In genomic region chr3:172332256-172333041, GRCh38 we compare ENCODE assay signal across 8 cellular contexts.
DNase-seq lines count a peak whose midpoint lies in the region; ATAC-seq lines count a peak whose summit lies in the region.

No MANE protein-coding gene starts in this region.

- DNase-seq in ACHN (peak; percentile 63), NCI-H526 treated with DMSO at 0.1 percent for 48 hours (lab: John Stamatoyannopoulos, UW) (peak; percentile 34), memory B cell (ENCODE audit: low spot score in 2 of 2) (peak; percentile 30 to 35)
- peak; percentile 50 for DNase-seq in activated CD4-positive, alpha-beta T cell treated with anti-CD3 and anti-CD28 coated beads, Interleukin-2, amount 50 U/mL, for 1 hour
- peak; percentile 6 for DNase-seq in effector CD8-positive, alpha-beta T cell (lab: John Stamatoyannopoulos, UW)
- peak; percentile 29 for DNase-seq in stimulated activated CD8-positive, alpha-beta memory T cell treated with anti-CD3 and anti-CD28 coated beads, Interleukin-4, amount 100 ng/mL, for 24 hours (ENCODE audit: low read depth)

- no peak overlapping the region for H3K27ac Mint-ChIP-seq in memory B cell

- ATAC-seq in GM18519 (IDR thresholded peaks at IDR 0.05; ENCODE audit: low FRiP score, unreplicated experiment): peak; percentile 71
- ATAC-seq in HG03280 (IDR thresholded peaks at IDR 0.05; ENCODE audit: unreplicated experiment): peak; percentile 65
- peak; percentile 59 for ATAC-seq in memory B cell (ENCODE audit: low read depth)

- no peaks in the 10 kb centered on the region for H3K9me3 Mint-ChIP-seq in memory B cell

- no peaks in the 10 kb centered on the region for H3K4me1 Mint-ChIP-seq in memory B cell

- in situ Hi-C loops in ACHN (cut with HindIII; ENCODE audit: low pct_ligation_motif_present, low pct_unique_long_range_greater_than_20kb, low sequenced_read_pairs): no loop called here

- no peak overlapping the region for H3K4me3 Mint-ChIP-seq in memory B cell

- peaks cover 3% of the 10 kb centered on the region for H3K36me3 Mint-ChIP-seq in memory B cell

- H3K27me3 Mint-ChIP-seq in memory B cell: no peaks in the 10 kb centered on the region

Comparison
In these comparisons a context has a peak if more than half of its experiments do, and no peak if none do; other contexts are left out.
1. Peak in every context shown above with its lines: DNase-seq and ATAC-seq.
2. DNase-seq: peak in every context shown above with its lines; median percentile 63 in ACHN; 50 in activated CD4-positive, alpha-beta T cell treated with anti-CD3 and anti-CD28 coated beads, Interleukin-2, amount 50 U/mL, for 1 hour; 34 in NCI-H526 treated with DMSO at 0.1 percent for 48 hours; 32 in memory B cell; 29 in stimulated activated CD8-positive, alpha-beta memory T cell treated with anti-CD3 and anti-CD28 coated beads, Interleukin-4, amount 100 ng/mL, for 24 hours; 6 in effector CD8-positive, alpha-beta T cell.